In the genomic region with DNA sequence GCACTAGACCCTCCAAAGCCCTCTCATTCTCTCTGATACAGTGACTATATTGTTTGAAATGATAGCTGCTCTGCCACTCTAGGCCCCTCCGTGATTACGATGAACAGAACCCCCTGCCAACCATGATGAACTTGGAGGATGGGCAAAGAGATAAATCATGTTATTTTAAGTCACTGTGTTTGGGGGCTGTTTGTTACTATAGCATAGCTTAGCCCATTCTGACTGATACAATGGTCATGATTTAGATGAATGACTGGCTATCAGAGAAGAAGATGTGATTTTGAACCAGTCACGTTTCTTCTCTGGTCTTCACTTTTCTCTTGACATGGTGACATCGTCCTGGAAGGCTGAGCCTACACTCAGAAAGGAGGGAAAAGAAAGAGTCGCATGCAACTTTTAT, we compare ENCODE assay signal across 28 cellular contexts.
"Had no signal": no experiment of that assay in that cellular context is flagged by ENCODE, and none has a peak within 500 bp of the region (broad histone marks: within the 10 kb centered on the region; RNA-seq: fewer than 3 reads in every experiment).

No MANE protein-coding gene starts in this region.

- H3K4me1 Mint-ChIP-seq: stimulated activated memory B cell treated with anti-CD40 and anti-IgM and Interleukin-4, amounts not matched to agents 10 μg/mL and 1 μg/mL and 100 μg/mL, for 72 hours; stimulated activated naive CD8-positive, alpha-beta T cell treated with anti-CD3 and anti-CD28 coated beads, Interleukin-15, amount 100 ng/mL, for 72 hours had no signal

- H3K27ac Mint-ChIP-seq: stimulated activated memory B cell treated with anti-CD40 and anti-IgM and Interleukin-4, amounts not matched to agents 10 μg/mL and 1 μg/mL and 100 μg/mL, for 72 hours; stimulated activated naive B cell treated with anti-CD40 and anti-IgM and Interleukin-4, amounts not matched to agents 10 μg/mL and 1 μg/mL and 100 μg/mL, for 72 hours; stimulated activated naive CD8-positive, alpha-beta T cell treated with anti-CD3 and anti-CD28 coated beads, Interleukin-15, Interleukin-2, amounts not matched to agents 100 ng/mL and 50 ng/mL, for 24 hours; type B pancreatic cell had no signal

- H3K9me3 Mint-ChIP-seq: stimulated activated memory B cell treated with anti-CD40 and anti-IgM and Interleukin-4, amounts not matched to agents 10 μg/mL and 1 μg/mL and 100 μg/mL, for 72 hours; stimulated activated naive CD8-positive, alpha-beta T cell treated with anti-CD3 and anti-CD28 coated beads, Interleukin-15, amount 100 ng/mL, for 72 hours; stimulated activated naive CD8-positive, alpha-beta T cell treated with anti-CD3 and anti-CD28 coated beads, Interleukin-15, Interleukin-2, amounts not matched to agents 100 ng/mL and 50 ng/mL, for 24 hours had no signal

- ATAC-seq: stimulated activated memory B cell treated with anti-CD40 and anti-IgM and Interleukin-4, amounts not matched to agents 10 μg/mL and 1 μg/mL and 100 μg/mL, for 72 hours; stimulated activated naive B cell treated with anti-CD40 and anti-IgM and Interleukin-4, amounts not matched to agents 10 μg/mL and 1 μg/mL and 100 μg/mL, for 72 hours; stimulated activated naive CD8-positive, alpha-beta T cell treated with anti-CD3 and anti-CD28 coated beads, Interleukin-15, amount 100 ng/mL, for 72 hours; stimulated activated naive CD8-positive, alpha-beta T cell treated with anti-CD3 and anti-CD28 coated beads, Interleukin-15, Interleukin-2, amounts not matched to agents 100 U/mL and 50 U/mL, for 24 hours; upper lobe of right lung had no signal

- H3K27me3 ChIP-seq: stomach, suprapubic skin, testis, thyroid gland, tibial artery, tibial nerve, transverse colon, upper lobe of left lung, upper lobe of right lung, uterus, vagina had no signal

- H3K36me3 ChIP-seq: stomach, suprapubic skin, thoracic aorta, thyroid gland, tibial artery, tibial nerve, transverse colon, upper lobe of left lung, upper lobe of right lung, uterus, vagina had no signal

- H3K9me3 ChIP-seq: stomach, suprapubic skin, testis, thoracic aorta, thyroid gland, tibial artery, tibial nerve, transverse colon, upper lobe of left lung, upper lobe of right lung, uterus, vagina had no signal

- H3K4me1 ChIP-seq: testis had no signal

- H3K36me3 Mint-ChIP-seq: stimulated activated memory B cell treated with anti-CD40 and anti-IgM and Interleukin-4, amounts not matched to agents 10 μg/mL and 1 μg/mL and 100 μg/mL, for 72 hours; stimulated activated naive B cell treated with anti-CD40 and anti-IgM and Interleukin-4, amounts not matched to agents 10 μg/mL and 1 μg/mL and 100 μg/mL, for 72 hours; type B pancreatic cell had no signal

- H3K4me3 ChIP-seq: stomach, suprapubic skin, testis, thoracic aorta, thyroid gland, tibial artery, tibial nerve, transverse colon, upper lobe of left lung, upper lobe of right lung, uterus, vagina had no signal

- DNase-seq: stimulated activated CD4-positive, alpha-beta T cell treated with anti-CD3 and anti-CD28 coated beads, Interleukin-2, amount 100 ng/mL, for 48 hours; stimulated activated CD4-positive, alpha-beta T cell treated with anti-CD3 and anti-CD28 coated beads, Interleukin-4, amount 100 ng/mL, for 1 hour; stimulated activated CD4-positive, alpha-beta T cell treated with anti-CD3 and anti-CD28 coated beads, Interleukin-4, amount 100 ng/mL, for 24 hours; stimulated activated CD4-positive, alpha-beta T cell treated with anti-CD3 and anti-CD28 coated beads, Interleukin-4, amount 100 ng/mL, for 4 hours; stimulated activated CD8-positive, alpha-beta memory T cell treated with anti-CD3 and anti-CD28 coated beads, Interleukin-4, amount 100 ng/mL, for 48 hours; stimulated activated naive B cell treated with anti-CD40 and anti-IgM and Interleukin-4, amounts not matched to agents 10 μg/mL and 1 μg/mL and 100 μg/mL, for 72 hours; stimulated activated naive CD4-positive, alpha-beta T cell; stimulated activated naive CD4-positive, alpha-beta T cell treated with Interleukin-2 at 50 U/mL for 16 hours; stimulated activated naive CD8-positive, alpha-beta T cell treated with anti-CD3 and anti-CD28 coated beads, Interleukin-15, amount 100 ng/mL, for 72 hours; stimulated activated naive CD8-positive, alpha-beta T cell treated with anti-CD3 and anti-CD28 coated beads, Interleukin-15, Interleukin-2, amounts not matched to agents 100 U/mL and 50 U/mL, for 24 hours; stomach; substantia nigra; testis; thyroid gland; tibial artery; transverse colon; trophoblast cell; upper lobe of left lung; upper lobe of right lung; uterus had no signal

- H3K4me3 Mint-ChIP-seq: stimulated activated memory B cell treated with anti-CD40 and anti-IgM and Interleukin-4, amounts not matched to agents 10 μg/mL and 1 μg/mL and 100 μg/mL, for 72 hours; stimulated activated naive B cell treated with anti-CD40 and anti-IgM and Interleukin-4, amounts not matched to agents 10 μg/mL and 1 μg/mL and 100 μg/mL, for 72 hours; stimulated activated naive CD8-positive, alpha-beta T cell treated with anti-CD3 and anti-CD28 coated beads, Interleukin-15, amount 100 ng/mL, for 72 hours; stimulated activated naive CD8-positive, alpha-beta T cell treated with anti-CD3 and anti-CD28 coated beads, Interleukin-15, Interleukin-2, amounts not matched to agents 100 ng/mL and 50 ng/mL, for 24 hours; type B pancreatic cell had no signal

- FAIRE-seq: urothelium cell line had no signal

- H3K27ac ChIP-seq: stomach, suprapubic skin, testis, thoracic aorta, thyroid gland, tibial artery, tibial nerve, transverse colon, upper lobe of left lung, upper lobe of right lung, uterus, vagina had no signal
